17 cellular contexts compared by ENCODE assay signal in the genomic region with DNA sequence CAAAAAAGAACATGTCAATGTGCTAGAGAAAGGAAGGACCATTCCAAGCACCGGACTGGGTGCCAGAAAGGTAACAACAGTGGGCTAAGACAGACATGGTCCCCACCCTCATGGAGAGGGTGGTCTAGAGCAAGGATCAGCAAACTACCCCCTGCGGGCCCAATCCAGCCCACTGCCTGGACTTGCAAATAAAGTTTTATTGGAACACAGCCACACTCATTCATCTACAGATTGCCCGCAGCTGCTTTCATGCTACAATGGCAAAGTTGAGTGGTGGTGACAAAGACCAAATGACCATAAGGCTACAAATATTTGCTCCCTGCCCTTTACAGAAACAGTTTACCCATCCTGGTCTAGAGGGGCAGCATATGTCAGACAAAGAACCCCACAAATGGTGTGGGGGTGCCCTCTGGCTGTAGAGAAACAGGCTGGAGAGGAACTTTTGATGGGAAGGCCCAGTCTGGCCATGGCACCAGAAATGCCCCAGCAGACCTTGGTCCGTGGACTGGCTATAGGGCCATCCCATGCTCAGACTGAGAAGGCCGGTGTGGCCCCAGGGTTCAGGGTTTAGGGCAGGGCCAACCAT. TPM values are rescaled to one million over a fixed set of nuclear protein-coding genes. Genes with fewer than 3 reads are reported as not detected.
DNase-seq lines count a peak whose midpoint lies in the region; ATAC-seq and TF ChIP-seq lines count a peak whose summit lies in the region.
"Had no signal": no experiment of that assay in that cellular context is flagged by ENCODE, and none has a peak within 500 bp of the region (broad histone marks: within the 10 kb centered on the region; RNA-seq: fewer than 3 reads in every experiment).

No MANE protein-coding gene starts in this region.

- H3K27me3 ChIP-seq in Peyer's patch (no peaks in the 10 kb centered on the region), right lobe of liver (no peaks in the 10 kb centered on the region), stomach smooth muscle (ENCODE audit: control insufficient read depth in 1 of 2, insufficient read depth in 2 of 2, low read length in 2 of 2) (no peaks in the 10 kb centered on the region)
- H3K27me3 ChIP-seq: BE2C, cardiac muscle cell had no signal

- intact Hi-C loops in right lobe of liver (cut with DNase I) = no loop called here

- H3K4me3 ChIP-seq in Peyer's patch (no peak overlapping the region), choroid plexus epithelial cell (ENCODE audit: low read depth, low read length) (no peak overlapping the region), right lobe of liver (no peak overlapping the region), stomach smooth muscle (ENCODE audit: low read length in 2 of 2) (no peak overlapping the region)
- H3K4me3 ChIP-seq: cardiac muscle cell, SK-N-MC had no signal

- no peak for TF ChIP-seq POLR2A in Peyer's patch (IDR thresholded peaks at IDR 0.05)
- no peak for TF ChIP-seq POLR2A in right lobe of liver (IDR thresholded peaks at IDR 0.05)

- H3K27ac Mint-ChIP-seq in glutamatergic neuron (ENCODE audit: unreplicated experiment) = no peak overlapping the region
- H3K27ac Mint-ChIP-seq: activated naive CD8-positive, alpha-beta T cell treated with anti-CD3 and anti-CD28 coated beads for 36 hours; activated T-cell treated with anti-CD3 and anti-CD28 coated beads, Interleukin-2, amount 50 U/mL, for 24 hours had no signal

- H3K4me1 ChIP-seq in Peyer's patch (no peaks in the 10 kb centered on the region), right lobe of liver (no peaks in the 10 kb centered on the region), stomach smooth muscle (ENCODE audit: control insufficient read depth, insufficient read depth, low read length) (peaks cover 5% of the 10 kb centered on the region)
- H3K4me1 ChIP-seq: BE2C had no signal

- TF ChIP-seq CTCF in Peyer's patch (IDR thresholded peaks at IDR 0.05) = no peak
- peak; percentile 15 for TF ChIP-seq CTCF in choroid plexus epithelial cell (conservative IDR thresholded peaks at IDR 0.05; ENCODE audit: low read depth, low read length)
- TF ChIP-seq CTCF in right lobe of liver (IDR thresholded peaks at IDR 0.05) = no peak
- TF ChIP-seq CTCF in glutamatergic neuron (IDR thresholded peaks at IDR 0.05; ENCODE audit: partially characterized antibody, unreplicated experiment) = no peak

- H3K36me3 Mint-ChIP-seq in glutamatergic neuron (ENCODE audit: unreplicated experiment) = peaks cover 6% of the 10 kb centered on the region
- H3K36me3 Mint-ChIP-seq: activated naive CD8-positive, alpha-beta T cell treated with anti-CD3 and anti-CD28 coated beads for 36 hours had no signal

- H3K27ac ChIP-seq in Peyer's patch (peak overlapping the region in 3 of 4 donors; percentile 5 to 46 (median 35)), right lobe of liver (peak overlapping the region in 2 of 3 donors; percentile 13 to 51), stomach smooth muscle (ENCODE audit: low read length) (peak overlapping the region; percentile 6)
- H3K27ac ChIP-seq: SK-N-MC had no signal

- H3K9me3 Mint-ChIP-seq in glutamatergic neuron (ENCODE audit: unreplicated experiment) = peaks cover 7% of the 10 kb centered on the region
- H3K9me3 Mint-ChIP-seq: activated naive CD8-positive, alpha-beta T cell treated with anti-CD3 and anti-CD28 coated beads for 36 hours; activated T-cell treated with anti-CD3 and anti-CD28 coated beads, Interleukin-2, amount 50 U/mL, for 24 hours had no signal

- no peak overlapping the region for H3K9ac ChIP-seq in stomach smooth muscle (ENCODE audit: low read length in 2 of 2)

- 80% methylated on average over 1 of the region's 5 CpGs for WGBS in right lobe of liver (ENCODE audit: insufficient coverage, low coverage, low lambda C conversion rate, missing lambda C conversion rate)

- H3K4me1 Mint-ChIP-seq in glutamatergic neuron (ENCODE audit: low read depth, unreplicated experiment) = peaks cover 3% of the 10 kb centered on the region
- H3K4me1 Mint-ChIP-seq: activated naive CD8-positive, alpha-beta T cell treated with anti-CD3 and anti-CD28 coated beads for 36 hours had no signal

- H3K36me3 ChIP-seq in Peyer's patch = no peaks in the 10 kb centered on the region
- H3K36me3 ChIP-seq in right lobe of liver = no peaks in the 10 kb centered on the region
- no peaks in the 10 kb centered on the region for H3K36me3 ChIP-seq in stomach smooth muscle (ENCODE audit: control insufficient read depth in 2 of 2, insufficient read depth in 2 of 2, low read length in 2 of 2)
- H3K36me3 ChIP-seq: BE2C, cardiac muscle cell had no signal

- no peak for ATAC-seq in right lobe of liver
- ATAC-seq in HG02798 (IDR thresholded peaks at IDR 0.05; ENCODE audit: poor library complexity, unreplicated experiment) = no peak
- ATAC-seq: stimulated activated naive CD8-positive, alpha-beta T cell treated with anti-CD3 and anti-CD28 coated beads, Interleukin-15, Interleukin-2, amounts not matched to agents 100 U/mL and 50 U/mL, for 24 hours had no signal

- H3K4me3 Mint-ChIP-seq in glutamatergic neuron (ENCODE audit: unreplicated experiment) = no peak overlapping the region
- H3K4me3 Mint-ChIP-seq: activated naive CD8-positive, alpha-beta T cell treated with anti-CD3 and anti-CD28 coated beads for 36 hours; activated T-cell treated with anti-CD3 and anti-CD28 coated beads, Interleukin-2, amount 50 U/mL, for 24 hours had no signal

- H3K27me3 Mint-ChIP-seq in glutamatergic neuron (ENCODE audit: unreplicated experiment) = peaks cover 6% of the 10 kb centered on the region
- H3K27me3 Mint-ChIP-seq: activated naive CD8-positive, alpha-beta T cell treated with anti-CD3 and anti-CD28 coated beads for 36 hours; activated T-cell treated with anti-CD3 and anti-CD28 coated beads, Interleukin-2, amount 50 U/mL, for 24 hours had no signal

- H3K9me3 ChIP-seq in Peyer's patch (no peaks in the 10 kb centered on the region), right lobe of liver (no peaks in the 10 kb centered on the region), stomach smooth muscle (ENCODE audit: control insufficient read depth in 2 of 2, low read length in 2 of 2) (no peaks in the 10 kb centered on the region)
- H3K9me3 ChIP-seq: BE2C had no signal

- DNase-seq in Peyer's patch (no peak), choroid plexus epithelial cell (ENCODE audit: low read depth) (no peak), right lobe of liver (peak in 1 of 3 donors; percentile 7), H4 (ENCODE audit: low spot score) (no peak), glutamatergic neuron (no peak)
- DNase-seq: activated naive CD8-positive, alpha-beta T cell treated with anti-CD3 and anti-CD28 coated beads for 36 hours; activated T-cell treated with anti-CD3 and anti-CD28 coated beads, Interleukin-2, amount 50 U/mL, for 24 hours; BE2C; NCI-H1436; NK-92 treated with Interleukin-12 subunit alpha and Interleukin-12 subunit beta, amount 100 ng/mL, for 24 hours; occipital lobe; stimulated activated naive CD8-positive, alpha-beta T cell treated with anti-CD3 and anti-CD28 coated beads, Interleukin-15, Interleukin-2, amounts not matched to agents 100 U/mL and 50 U/mL, for 24 hours had no signal

RNA-seq across cellular contexts. Expression of gene CDH5, which starts 15.2 kb away (rescaled TPM):
- total RNA-seq in Peyer's patch = 10 to 100 TPM in 3 of 4 donors, 1 to 10 TPM in 1; 5.3 to 28.1 (median 11.4) TPM
- total RNA-seq in right lobe of liver = 10 to 100 TPM in 5 of 6 experiments, 1 to 10 TPM in 1; 9.0 to 25.7 (median 15.4) TPM
- not detected in 2 replicates for total RNA-seq in H4 (2014; rRNA removed; shearing (Covaris generic))
- total RNA-seq in glutamatergic neuron (ENCODE audit: unreplicated experiment) = 9.6 TPM
- total RNA-seq: activated naive CD8-positive, alpha-beta T cell treated with anti-CD3 and anti-CD28 coated beads for 36 hours; LHCN-M2 had no signal

RNA-seq across cellular contexts. Expression of gene BEAN1, which starts 45.4 kb away (rescaled TPM):
- total RNA-seq in Peyer's patch (not detected), right lobe of liver (under 1 TPM in 3 of 6 experiments, not detected in 3; 0.09 to 0.26 (median 0.10) TPM), glutamatergic neuron (ENCODE audit: unreplicated experiment) (1.8 TPM)
- 0.29 and 0.89 TPM in 2 replicates for total RNA-seq in H4 (2014; rRNA removed; shearing (Covaris generic))
- total RNA-seq: activated naive CD8-positive, alpha-beta T cell treated with anti-CD3 and anti-CD28 coated beads for 36 hours had no signal
